8 cellular contexts compared by ENCODE assay signal in the genomic region with DNA sequence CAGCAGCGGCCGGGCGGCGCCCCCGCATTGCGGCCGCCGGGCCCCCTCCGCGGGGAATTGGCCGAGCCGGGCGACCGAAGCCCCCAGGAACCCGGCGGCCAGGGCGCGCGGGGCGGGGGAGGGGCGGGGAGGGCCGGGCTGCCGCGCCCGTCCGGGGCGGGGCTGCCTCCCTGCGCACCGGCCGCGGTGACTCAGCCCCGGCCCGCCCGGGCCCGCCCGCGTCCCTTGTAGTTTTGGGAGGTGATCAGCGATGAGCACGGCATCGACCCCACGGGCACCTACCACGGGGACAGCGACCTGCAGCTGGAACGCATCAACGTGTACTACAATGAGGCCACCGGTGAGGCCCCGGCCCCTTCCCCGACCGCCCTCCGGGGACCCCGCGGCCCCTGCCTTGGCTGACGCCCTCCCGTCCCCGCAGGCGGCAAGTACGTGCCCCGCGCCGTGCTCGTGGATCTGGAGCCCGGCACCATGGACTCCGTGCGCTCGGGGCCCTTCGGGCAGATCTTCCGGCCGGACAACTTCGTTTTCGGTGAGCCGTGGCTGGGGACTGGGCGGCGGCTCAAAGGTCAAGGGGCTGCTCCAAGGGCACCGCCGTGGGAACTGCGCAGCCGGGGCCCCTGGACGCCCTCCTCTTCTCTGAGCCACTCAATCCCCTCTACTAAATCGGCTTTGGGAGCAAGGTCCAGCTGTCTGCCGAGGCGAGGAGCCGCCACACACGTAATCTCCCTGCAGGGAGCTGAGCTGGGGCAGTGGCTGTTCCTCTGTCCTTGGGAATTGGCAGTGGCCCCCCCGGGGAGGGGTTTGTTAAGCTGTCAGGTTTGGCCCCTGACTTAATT. TPM values are rescaled to one million over a fixed set of nuclear protein-coding genes. Genes with fewer than 3 reads are reported as not detected.
DNase-seq lines count a peak whose midpoint lies in the region; ATAC-seq and TF ChIP-seq lines count a peak whose summit lies in the region.

No MANE protein-coding gene starts in this region.

- H3K27me3 ChIP-seq in HCT116 (ENCODE audit: insufficient read depth, low read length) (no peaks in the 10 kb centered on the region), rectal smooth muscle tissue (ENCODE audit: control insufficient read depth, insufficient read depth, low read length) (no peaks in the 10 kb centered on the region), vagina (no peaks in the 10 kb centered on the region)

- H2AFZ ChIP-seq in HCT116 (ENCODE audit: low read depth, low read length, poor library complexity, severe bottlenecking), result no peak overlapping the region

- H3K27ac ChIP-seq in HCT116 (ENCODE audit: low read depth, low read length), result peak overlapping the region; percentile 96
- H3K27ac ChIP-seq in rectal smooth muscle tissue (ENCODE audit: low read depth, low read length), result peak overlapping the region; percentile 89
- peak overlapping the region; percentile 78 for H3K27ac ChIP-seq in vagina

- no peak for TF ChIP-seq RAD21 in HCT116 (IDR thresholded peaks at IDR 0.05; ENCODE audit: low read depth)

- CTCF ChIA-PET in HCT116 (lab: Charles Lee), result interaction anchor here (0.6 to 1.9 kb wide), 6 partner anchors 12 to 212 kb away, joined by 3 to 10 read pairs (median 4); a partner anchor contains a TSS

- ATAC-seq in HCT116, result peak; percentile 14

- H3K9me3 ChIP-seq in HCT116 (ENCODE audit: control insufficient read depth in 1 of 2, insufficient read depth in 1 of 2, low read depth in 1 of 2, low read length in 2 of 2) (no peaks in the 10 kb centered on the region), vagina (no peaks in the 10 kb centered on the region)

- peak overlapping the region; percentile 98 for H3K4me2 ChIP-seq in HCT116 (ENCODE audit: low read length)

- H3K79me2 ChIP-seq in HCT116 (ENCODE audit: insufficient read depth, low read length), result peaks cover 40% of the 10 kb centered on the region

- H3K36me3 ChIP-seq in HCT116 (ENCODE audit: control insufficient read depth in 1 of 2, insufficient read depth in 2 of 2, low read length in 2 of 2) (peaks cover 11 to 21% of the 10 kb centered on the region in 2 experiments), rectal smooth muscle tissue (ENCODE audit: control insufficient read depth, insufficient read depth, low read length) (peaks cover 11% of the 10 kb centered on the region), vagina (peaks cover 0 to 14% of the 10 kb centered on the region in 2 donors)

- H3K4me3 ChIP-seq in HCT116 (replicated peaks in 1 of 2; ENCODE audit: low read depth in 1 of 2, low read length in 2 of 2) (peak overlapping the region; percentile 85 to 96), rectal smooth muscle tissue (ENCODE audit: low read length) (peak overlapping the region; percentile 84), vagina (peak overlapping the region; percentile 66 to 99)

- peak overlapping the region; percentile 93 for H3K9ac ChIP-seq in HCT116 (ENCODE audit: low read length)
- H3K9ac ChIP-seq in rectal smooth muscle tissue (ENCODE audit: low read length), result peak overlapping the region; percentile 49

- TF ChIP-seq POLR2A in HCT116 (IDR thresholded peaks at IDR 0.05; ENCODE audit: borderline replicate concordance, extremely low read depth, insufficient read depth, insufficient read length), result no peak
- no peak for TF ChIP-seq POLR2A in vagina (IDR thresholded peaks at IDR 0.05)

- peaks cover 29 to 54% of the 10 kb centered on the region in 2 experiments for H3K4me1 ChIP-seq in HCT116 (ENCODE audit: control insufficient read depth in 1 of 2, insufficient read depth in 2 of 2, low read length in 2 of 2)
- H3K4me1 ChIP-seq in rectal smooth muscle tissue (ENCODE audit: control insufficient read depth, insufficient read depth, low read length), result peaks cover 14% of the 10 kb centered on the region
- H3K4me1 ChIP-seq in vagina, result peaks cover 62% of the 10 kb centered on the region

- TSS peak; percentile 74 for BruUV-seq in HCT116 (replicated peaks; lab: Mats Ljungman, UMichigan)

- no peaks in the 10 kb centered on the region for H3K9me2 ChIP-seq in HCT116 (ENCODE audit: insufficient read depth)

- POLR2A ChIA-PET in HCT116 (lab: Charles Lee), result interaction anchor here (0.7 to 1.9 kb wide), 22 partner anchors 8 to 195 kb away, joined by 3 to 39 read pairs (median 6); a partner anchor contains a TSS

- DNase-seq in COLO668 (lab: John Stamatoyannopoulos, UW; ENCODE audit: unreplicated experiment), result peak; percentile 68
- no peak for DNase-seq in HCT116 (ENCODE audit: low read depth, low spot score)
- peak; percentile 59 for DNase-seq in OCI-M1 (lab: John Stamatoyannopoulos, UW)
- DNase-seq in activated naive CD4-positive, alpha-beta T cell treated with Interleukin-2 at 50 U/mL for 16 hours, result peak; percentile 75
- DNase-seq in head of caudate nucleus, result peak in 33 of 42 donors; percentile 37 to 83 (median 58)
- DNase-seq in vagina (ENCODE audit: extremely low spot score in 2 of 2), result no peak
- no peak for DNase-seq in NCI-H1930 (lab: John Stamatoyannopoulos, UW)

- intact Hi-C loops in HCT116 (cut with micrococcal nuclease), result loop anchor here (1.0 kb wide), 2 partner anchors 14 to 41 kb away; a partner anchor contains a TSS
- intact Hi-C loops in head of caudate nucleus (cut with DNase I), result loop anchor here (2.0 kb wide), 1 partner anchor 13 kb away; a partner anchor contains a TSS
- intact Hi-C loops in vagina (cut with DNase I), result no loop called here

- peaks cover 21% of the 10 kb centered on the region; the same call in 1 of the 2 replicates for H4K20me1 ChIP-seq in HCT116 (ENCODE audit: insufficient read depth)

- no peak for TF ChIP-seq CTCF in HCT116 (IDR thresholded peaks at IDR 0.05 in 2 of 3, conservative IDR thresholded peaks at IDR 0.05 in 1 of 3; ENCODE audit: borderline replicate concordance in 1 of 3, insufficient read depth in 1 of 3, low read depth in 2 of 3, low read length in 2 of 3)
- no peak for TF ChIP-seq CTCF in vagina (IDR thresholded peaks at IDR 0.05)

- RAD21 ChIA-PET in HCT116 (lab: Charles Lee; ENCODE audit: low non-redundant PET in 1 of 2, low total read pairs in 2 of 2, uncharacterized antibody in 2 of 2, unreplicated experiment in 2 of 2), result interaction anchor here in 1 of 2 experiments (0.6 kb wide), 1 partner anchor 45 kb away, joined by 4 read pairs; no protein-coding TSS in a partner anchor

TF ChIP-seq in HCT116, 20 proteins besides CTCF, POLR2A, EP300 and RAD21:
- TF ChIP-seq ELF1 (IDR thresholded peaks at IDR 0.05; ENCODE audit: borderline replicate concordance, low read depth) (no peak), YY1 (IDR thresholded peaks at IDR 0.05; ENCODE audit: extremely low read depth, insufficient replicate concordance, low read depth, low read length) (no peak), EGR1 (IDR thresholded peaks at IDR 0.05; ENCODE audit: low read depth) (no peak), TCF7L2 (IDR thresholded peaks at IDR 0.05; ENCODE audit: borderline replicate concordance, extremely low read depth, insufficient read depth, insufficient read length) (no peak), ZFX (IDR thresholded peaks at IDR 0.05) (peak; percentile 33; the same call in 1 of the 2 replicates)

RNA-seq across cellular contexts. Expression of a gene that starts 0.6 kb away (rescaled TPM):
- 502 TPM for total RNA-seq in HCT116 (2021; ENCODE audit: unreplicated experiment)
- polyA plus RNA-seq in HCT116 (2012), result 824 and 914 TPM in 2 replicates
- total RNA-seq in vagina, result 312 TPM

RNA-seq across cellular contexts. Expression of a gene that starts 9.4 kb away (rescaled TPM):
- total RNA-seq in HCT116 (2021; ENCODE audit: unreplicated experiment) (not detected), vagina (not detected)
- 0.40 TPM in 2 replicates for polyA plus RNA-seq in HCT116 (2012)

RNA-seq across cellular contexts. Expression of a gene that starts 11.0 kb away (rescaled TPM):
- total RNA-seq in HCT116 (2021; ENCODE audit: unreplicated experiment), result 0.15 TPM
- polyA plus RNA-seq in HCT116 (2012), result 0.07 and 0.18 TPM in 2 replicates
- total RNA-seq in vagina, result not detected

RNA-seq across cellular contexts. Expression of a gene that starts 13.4 kb away (rescaled TPM):
- total RNA-seq in HCT116 (2021; ENCODE audit: unreplicated experiment) (86.4 TPM), vagina (44.0 TPM)
- polyA plus RNA-seq in HCT116 (2012), result 85.5 and 92.1 TPM in 2 replicates

RNA-seq across cellular contexts. Expression of a gene that starts 14.4 kb away (rescaled TPM):
- total RNA-seq in HCT116 (2021; ENCODE audit: unreplicated experiment) (0.30 TPM), vagina (0.74 TPM)
- polyA plus RNA-seq in HCT116 (2012), result 0.45 and 0.53 TPM in 2 replicates

Comparison
In these comparisons a context has a peak if more than half of its experiments do, and no peak if none do; other contexts are left out.
1. DNase-seq: peak in COLO668 (single experiment), OCI-M1 (single experiment), activated naive CD4-positive, alpha-beta T cell treated with Interleukin-2 at 50 U/mL for 16 hours (single experiment) and head of caudate nucleus (33 of 42); none in HCT116 (single experiment), vagina (0 of 2) and NCI-H1930 (0 of 2).
2. Peak in every context shown above with its lines, with median percentiles within 50 percentile points of each other: H3K27ac ChIP-seq and H3K4me3 ChIP-seq.